ENCODE assay signal across 8 cellular contexts in the genomic region with DNA sequence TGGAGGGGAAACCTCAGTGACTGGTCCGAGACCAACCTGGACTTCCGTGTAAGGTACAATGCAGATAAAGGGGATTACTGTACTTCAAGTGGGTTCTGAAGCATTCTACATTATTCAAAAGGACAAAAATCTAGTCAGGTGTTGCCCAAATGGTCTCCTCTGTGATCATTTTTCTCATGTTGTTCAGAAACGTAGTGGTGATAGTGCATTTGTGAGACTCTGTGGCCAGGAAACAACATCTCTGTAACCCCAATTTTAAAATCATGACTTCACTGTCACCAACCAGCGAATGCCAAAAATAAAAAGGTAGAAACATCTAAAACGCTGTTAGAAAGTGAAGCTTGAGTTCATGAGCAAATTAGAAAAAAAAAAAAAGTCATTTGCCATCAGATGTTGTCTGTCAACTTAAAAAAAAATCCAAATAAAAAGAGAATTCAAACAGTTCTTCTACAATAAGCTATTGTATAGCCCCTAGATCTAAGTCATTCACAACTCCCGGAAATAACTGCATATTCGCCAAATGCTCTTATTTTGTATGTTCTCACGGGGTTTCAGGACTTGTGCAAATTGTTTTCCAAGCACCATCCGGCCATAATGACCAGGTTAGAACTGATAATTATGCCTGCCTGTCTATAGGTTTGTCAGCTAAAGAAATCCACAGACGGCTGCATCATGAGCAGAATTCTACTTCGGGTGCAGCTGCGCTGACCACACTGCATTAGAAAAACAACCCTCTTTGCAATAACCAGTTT.
DNase-seq lines count a peak whose midpoint lies in the region; ATAC-seq, FAIRE-seq and TF ChIP-seq lines count a peak whose summit lies in the region.

No MANE protein-coding gene starts in this region.

- intact Hi-C loops in lower lobe of right lung (cut with DNase I), result no loop called here
- intact Hi-C loops in sigmoid colon (cut with DNase I), result no loop called here

- H3K79me2 ChIP-seq in MM.1S (ENCODE audit: low read length) (peaks cover 13% of the 10 kb centered on the region), GM23248 (ENCODE audit: insufficient read depth) (peaks cover 100% of the 10 kb centered on the region)

- DNase-seq in GM12892 (ENCODE audit: insufficient read length) (no peak), MM.1S (peak; percentile 68), lower lobe of right lung (no peak), SK-N-DZ (ENCODE audit: low spot score) (no peak), Kasumi-1 (lab: John Stamatoyannopoulos, UW) (no peak), sigmoid colon (no peak), GM23248 (no peak)

- 46 to 73% methylated on average over 12 of the region's 12 CpGs for WGBS in sigmoid colon, 2 donors
- WGBS in GM23248 (ENCODE audit: low coverage in 1 of 2, low lambda C conversion rate in 2 of 2, missing lambda C conversion rate in 2 of 2), 2 experiments, result 87 to 88% methylated on average over 12 of the region's 12 CpGs

- no peaks in the 10 kb centered on the region for H3K9me2 ChIP-seq in MM.1S (replicated peaks; ENCODE audit: insufficient read depth, low read length)
- no peaks in the 10 kb centered on the region; the same call in 1 of the 2 replicates for H3K9me2 ChIP-seq in GM23248 (ENCODE audit: insufficient read depth)

- H3K4me1 ChIP-seq in MM.1S (ENCODE audit: low read length) (peaks cover 46% of the 10 kb centered on the region), lower lobe of right lung (peaks cover 16% of the 10 kb centered on the region), sigmoid colon (peaks cover 0 to 24% (median 2%) of the 10 kb centered on the region in 4 donors), GM23248 (ENCODE audit: insufficient read depth) (peaks cover 4% of the 10 kb centered on the region; the same call in 1 of the 2 replicates)

- H3K4me3 ChIP-seq in MM.1S (ENCODE audit: low read length), result peak overlapping the region; percentile 45
- no peak overlapping the region for H3K4me3 ChIP-seq in lower lobe of right lung
- no peak overlapping the region for H3K4me3 ChIP-seq in sigmoid colon
- H3K4me3 ChIP-seq in GM23248, result no peak overlapping the region

- H3K27me3 ChIP-seq in MM.1S (replicated peaks; ENCODE audit: insufficient read depth, low read length), result no peaks in the 10 kb centered on the region
- no peaks in the 10 kb centered on the region for H3K27me3 ChIP-seq in lower lobe of right lung (ENCODE audit: low read depth)
- H3K27me3 ChIP-seq in sigmoid colon, result no peaks in the 10 kb centered on the region
- no peaks in the 10 kb centered on the region for H3K27me3 ChIP-seq in GM23248 (replicated peaks; ENCODE audit: insufficient read depth)

- H4K20me1 ChIP-seq in MM.1S (ENCODE audit: insufficient read depth, low read length), result no peaks in the 10 kb centered on the region
- no peaks in the 10 kb centered on the region; the same call in 1 of the 2 replicates for H4K20me1 ChIP-seq in GM23248 (ENCODE audit: insufficient read depth)

- H2AFZ ChIP-seq in MM.1S (ENCODE audit: low read length) (0 out of 2 replicates have a peak overlapping the region, but pooled peaks have one; percentile 2), GM23248 (no peak overlapping the region)

- H3K4me2 ChIP-seq in MM.1S (ENCODE audit: low read depth, low read length), result peak overlapping the region; percentile 86
- no peak overlapping the region for H3K4me2 ChIP-seq in GM23248 (ENCODE audit: unreplicated experiment)

- H3K36me3 ChIP-seq in MM.1S (replicated peaks; ENCODE audit: insufficient read depth, low read length), result no peaks in the 10 kb centered on the region
- H3K36me3 ChIP-seq in lower lobe of right lung, result no peaks in the 10 kb centered on the region
- H3K36me3 ChIP-seq in sigmoid colon, result no peaks in the 10 kb centered on the region
- 0 out of 2 replicates have a peak, but pooled peaks cover 6% of the 10 kb centered on the region for H3K36me3 ChIP-seq in GM23248 (ENCODE audit: low read depth)

- no peak for TF ChIP-seq EP300 in sigmoid colon (IDR thresholded peaks at IDR 0.05)

- FAIRE-seq in GM12892 (lab: Jason Lieb, UNC), result no peak

- TF ChIP-seq POLR2A in GM12892 (IDR thresholded peaks at IDR 0.05; ENCODE audit: low read depth, low read length) (peak; percentile 56), sigmoid colon (IDR thresholded peaks at IDR 0.05) (no peak)

- peak overlapping the region; percentile 94 for H3K27ac ChIP-seq in MM.1S (ENCODE audit: low read length)
- peak overlapping the region; percentile 0 for H3K27ac ChIP-seq in lower lobe of right lung
- no peak overlapping the region for H3K27ac ChIP-seq in sigmoid colon
- H3K27ac ChIP-seq in GM23248, result no peak overlapping the region

- ATAC-seq in GM21723 (IDR thresholded peaks at IDR 0.05; ENCODE audit: unreplicated experiment) (peak; percentile 67), lower lobe of right lung (no peak)

- in situ Hi-C loops in GM23248 (cut with MboI), result no loop called here

- H3K9me3 ChIP-seq in MM.1S (replicated peaks; ENCODE audit: insufficient read depth, low read length), result no peaks in the 10 kb centered on the region
- H3K9me3 ChIP-seq in lower lobe of right lung, result no peaks in the 10 kb centered on the region
- no peaks in the 10 kb centered on the region for H3K9me3 ChIP-seq in sigmoid colon
- no peaks in the 10 kb centered on the region for H3K9me3 ChIP-seq in GM23248 (ENCODE audit: low read depth)

- TF ChIP-seq CTCF in MM.1S (IDR thresholded peaks at IDR 0.05; ENCODE audit: low read length) (no peak), lower lobe of right lung (IDR thresholded peaks at IDR 0.05) (no peak), sigmoid colon (IDR thresholded peaks at IDR 0.05) (no peak)

- H3K9ac ChIP-seq in MM.1S (ENCODE audit: low read length) (peak overlapping the region; percentile 86), GM23248 (no peak overlapping the region)

- H3F3A ChIP-seq in MM.1S (ENCODE audit: insufficient read depth, low read length) (peaks cover 22% of the 10 kb centered on the region), GM23248 (ENCODE audit: insufficient read depth) (0 out of 2 replicates have a peak, but pooled peaks cover 5% of the 10 kb centered on the region)

Comparison
In these comparisons a context has a peak if more than half of its experiments do, and no peak if none do; other contexts are left out.
1. H3K27ac ChIP-seq: peak in MM.1S (single experiment) and lower lobe of right lung (single experiment); none in sigmoid colon (0 of 4) and GM23248 (single experiment).